Comparison of ENCODE assay signal across 15 cellular contexts in genomic region chr3:119831022-119831421, GRCh38. TPM values are rescaled to one million over a fixed set of nuclear protein-coding genes. Genes with fewer than 3 reads are reported as not detected.
DNase-seq lines count a peak whose midpoint lies in the region; TF ChIP-seq lines count a peak whose summit lies in the region.
"Had no signal": no experiment of that assay in that cellular context is flagged by ENCODE, and none has a peak within 500 bp of the region (broad histone marks: within the 10 kb centered on the region; RNA-seq: fewer than 3 reads in every experiment).

No MANE protein-coding gene starts in this region.

- no peak overlapping the region for H3K27ac Mint-ChIP-seq in neural crest cell (ENCODE audit: unreplicated experiment)
- no peak overlapping the region for H3K27ac Mint-ChIP-seq in activated T-helper 2 cell treated with anti-CD3 and anti-CD28 coated beads, Interferon-gamma antibody, Interleukin-2, Interleukin-4, amounts not matched to agents 10 μg/mL and 5 μg/mL and 100 μg/mL, durations not matched to agents 14 hours and 24 hours and 36 hours

- no peak overlapping the region for H2AFZ ChIP-seq in KMS-11 (ENCODE audit: low read depth)

- intact Hi-C loops in activated T-helper 2 cell treated with anti-CD3 and anti-CD28 coated beads, Interferon-gamma antibody, Interleukin-2, Interleukin-4, amounts not matched to agents 10 μg/mL and 5 μg/mL and 100 μg/mL, durations not matched to agents 14 hours and 24 hours and 36 hours (cut with micrococcal nuclease) = loop anchor here (5.0 kb wide), 1 partner anchor 261 kb away; the partner anchor contains the start of gene GSK3B

- no peaks in the 10 kb centered on the region for H3K27me3 Mint-ChIP-seq in neural crest cell (ENCODE audit: low read depth)
- H3K27me3 Mint-ChIP-seq in activated T-helper 2 cell treated with anti-CD3 and anti-CD28 coated beads, Interferon-gamma antibody, Interleukin-2, Interleukin-4, amounts not matched to agents 10 μg/mL and 5 μg/mL and 100 μg/mL, durations not matched to agents 14 hours and 24 hours and 36 hours (ENCODE audit: low read depth) = no peaks in the 10 kb centered on the region

- no peak overlapping the region for H3K9ac ChIP-seq in KMS-11

- peak; percentile 38; the same call in 1 of the 2 replicates for TF ChIP-seq CTCF in KMS-11 (conservative IDR thresholded peaks at IDR 0.05; ENCODE audit: low read depth, low read length)
- TF ChIP-seq CTCF in astrocyte of the cerebellum (IDR thresholded peaks at IDR 0.05; ENCODE audit: low read depth, low read length, missing control alignments) = peak; percentile 40
- TF ChIP-seq CTCF in neural crest cell (conservative IDR thresholded peaks at IDR 0.05) = peak; percentile 32

- peak; percentile 44 for DNase-seq in ELR (ENCODE audit: low read depth)
- DNase-seq in astrocyte of the cerebellum (ENCODE audit: low read depth) = peak; percentile 6
- no peak for DNase-seq in neural crest cell (ENCODE audit: low read depth, low spot score)
- no peak for DNase-seq in activated T-helper 2 cell treated with anti-CD3 and anti-CD28 coated beads, Interferon-gamma antibody, Interleukin-2, Interleukin-4, amounts not matched to agents 10 μg/mL and 5 μg/mL and 100 μg/mL, durations not matched to agents 14 hours and 24 hours and 36 hours (ENCODE audit: low spot score)
- DNase-seq in caudate nucleus (lab: John Stamatoyannopoulos, UW) = no peak
- no peak for DNase-seq in Ammon's horn (ENCODE audit: low spot score)
- DNase-seq: activated CD8-positive, alpha-beta memory T cell treated with anti-CD3 and anti-CD28 coated beads, Interleukin-2, amount 50 U/mL, for 4 hours; anterior cingulate cortex; H7; MV-4-11; natural killer cell; NCI-H524 treated with DMSO at 0.1 percent for 48 hours; spleen; T-helper 2 cell had no signal

- no peaks in the 10 kb centered on the region for H3K36me3 ChIP-seq in KMS-11 (ENCODE audit: insufficient read depth)

- no peaks in the 10 kb centered on the region for H3K9me3 Mint-ChIP-seq in neural crest cell
- H3K9me3 Mint-ChIP-seq in activated T-helper 2 cell treated with anti-CD3 and anti-CD28 coated beads, Interferon-gamma antibody, Interleukin-2, Interleukin-4, amounts not matched to agents 10 μg/mL and 5 μg/mL and 100 μg/mL, durations not matched to agents 14 hours and 24 hours and 36 hours = no peaks in the 10 kb centered on the region
- H3K9me3 Mint-ChIP-seq: natural killer cell had no signal

- no peaks in the 10 kb centered on the region for H3K79me2 ChIP-seq in KMS-11 (ENCODE audit: insufficient read depth, low read depth)

- H3K4me1 Mint-ChIP-seq in neural crest cell = peaks cover 15% of the 10 kb centered on the region
- peaks cover 8% of the 10 kb centered on the region for H3K4me1 Mint-ChIP-seq in activated T-helper 2 cell treated with anti-CD3 and anti-CD28 coated beads, Interferon-gamma antibody, Interleukin-2, Interleukin-4, amounts not matched to agents 10 μg/mL and 5 μg/mL and 100 μg/mL, durations not matched to agents 14 hours and 24 hours and 36 hours (ENCODE audit: low read depth)

- H3K27me3 ChIP-seq in KMS-11 (ENCODE audit: insufficient read depth, low read depth) = no peaks in the 10 kb centered on the region
- H3K27me3 ChIP-seq: spleen had no signal

- peaks cover 7% of the 10 kb centered on the region for H3K36me3 Mint-ChIP-seq in neural crest cell (ENCODE audit: low read depth)
- peaks cover 16% of the 10 kb centered on the region for H3K36me3 Mint-ChIP-seq in activated T-helper 2 cell treated with anti-CD3 and anti-CD28 coated beads, Interferon-gamma antibody, Interleukin-2, Interleukin-4, amounts not matched to agents 10 μg/mL and 5 μg/mL and 100 μg/mL, durations not matched to agents 14 hours and 24 hours and 36 hours (ENCODE audit: low read depth)
- H3K36me3 Mint-ChIP-seq: natural killer cell had no signal

- no peak overlapping the region for H3K27ac ChIP-seq in KMS-11
- no peak overlapping the region for H3K27ac ChIP-seq in caudate nucleus (ENCODE audit: low read depth, low read length)
- H3K27ac ChIP-seq: spleen had no signal

- H3K4me3 ChIP-seq in KMS-11 (IDR thresholded peaks at IDR 0.05; ENCODE audit: insufficient read depth, low read depth, low read length) (no peak overlapping the region), astrocyte of the cerebellum (ENCODE audit: low read depth, low read length) (no peak overlapping the region)
- H3K4me3 ChIP-seq: spleen had no signal

- no peaks in the 10 kb centered on the region for H4K20me1 ChIP-seq in KMS-11 (ENCODE audit: insufficient read depth)

- H3K4me1 ChIP-seq in KMS-11 (ENCODE audit: low read depth, poor library complexity, severe bottlenecking) = no peaks in the 10 kb centered on the region

- H3K4me3 Mint-ChIP-seq in neural crest cell = no peak overlapping the region
- no peak overlapping the region for H3K4me3 Mint-ChIP-seq in activated T-helper 2 cell treated with anti-CD3 and anti-CD28 coated beads, Interferon-gamma antibody, Interleukin-2, Interleukin-4, amounts not matched to agents 10 μg/mL and 5 μg/mL and 100 μg/mL, durations not matched to agents 14 hours and 24 hours and 36 hours (ENCODE audit: low read depth)
- H3K4me3 Mint-ChIP-seq: natural killer cell had no signal

- in situ Hi-C loops in astrocyte of the cerebellum (cut with HindIII; ENCODE audit: low sequenced_read_pairs) = no loop called here

- H3K4me2 ChIP-seq in KMS-11 = no peak overlapping the region

RNA-seq across cellular contexts. Expression of gene NR1I2, which starts 49.1 kb away (rescaled TPM):
- 0.26 TPM in 1 of 2 replicates, not detected in the other for total RNA-seq in neural crest cell
- total RNA-seq in activated T-helper 2 cell treated with anti-CD3 and anti-CD28 coated beads, Interferon-gamma antibody, Interleukin-2, Interleukin-4, amounts not matched to agents 10 μg/mL and 5 μg/mL and 100 μg/mL, durations not matched to agents 14 hours and 24 hours and 36 hours = 0.11 TPM in 2 replicates

Comparison
In these comparisons a context has a peak if more than half of its experiments do, and no peak if none do; other contexts are left out.
1. DNase-seq: peak in ELR (single experiment) and astrocyte of the cerebellum (single experiment); none in neural crest cell (single experiment), activated T-helper 2 cell treated with anti-CD3 and anti-CD28 coated beads, Interferon-gamma antibody, Interleukin-2, Interleukin-4, amounts not matched to agents 10 μg/mL and 5 μg/mL and 100 μg/mL, durations not matched to agents 14 hours and 24 hours and 36 hours (single experiment), caudate nucleus (0 of 61) and Ammon's horn (single experiment).
2. Peak in every context shown above with its lines, with median percentiles within 50 percentile points of each other: CTCF ChIP-seq.